ENCODE assay signal across 9 cellular contexts in the genomic region with DNA sequence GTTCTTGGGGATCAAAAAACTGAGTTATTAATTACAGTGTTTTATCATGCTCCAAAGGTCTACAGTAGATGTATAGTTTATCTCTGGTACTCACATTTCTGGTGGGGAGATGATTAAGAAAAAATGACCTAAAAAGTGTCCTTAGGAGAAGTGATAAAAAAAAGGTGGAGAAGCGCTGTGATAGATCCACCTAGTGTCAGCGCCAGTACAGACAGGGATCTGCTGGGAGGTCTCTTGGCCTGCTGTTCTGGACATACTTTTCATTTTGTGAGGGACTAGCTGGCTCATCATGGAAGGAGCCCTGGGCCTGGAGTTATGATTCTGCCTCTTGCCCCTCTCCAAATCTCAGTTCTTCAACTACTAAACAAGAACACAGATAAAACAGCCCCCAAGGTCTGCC. TPM values are rescaled to one million over a fixed set of nuclear protein-coding genes. Genes with fewer than 3 reads are reported as not detected.
"Had no signal": no experiment of that assay in that cellular context is flagged by ENCODE, and none has a peak within 500 bp of the region (broad histone marks: within the 10 kb centered on the region; RNA-seq: fewer than 3 reads in every experiment).

No MANE protein-coding gene starts in this region.

- H3K9me3 Mint-ChIP-seq: GM23338, H9 had no signal

- ATAC-seq: GM23338, K562 had no signal

- H3K27ac Mint-ChIP-seq: GM23338, H9 had no signal

- H2AFZ ChIP-seq: GM23338 had no signal

- H3K4me3 Mint-ChIP-seq: GM23338, H9 had no signal

- H3K4me3 ChIP-seq: GM23338, K562 had no signal

- FAIRE-seq: H1, H54, K562 had no signal

- DNase-seq: H9, HCEC 1CT, IMR-90 had no signal

- H3K4me2 ChIP-seq: GM23338 had no signal

- H3K27ac ChIP-seq: HL-60 had no signal

RNA-seq across cellular contexts. Expression of a gene that starts 2.9 kb away (rescaled TPM):
- total RNA-seq: GM23338, H1, H9, HT1080, IMR-90, K562 had no signal
- polyA plus RNA-seq: GM23338, H1, IMR-90, K562 had no signal
